1 cellular context compared by ENCODE assay signal in genomic region chr3:66463054-66463631, GRCh38.
TF ChIP-seq lines count a peak whose summit lies in the region.

No MANE protein-coding gene starts in this region.

TF ChIP-seq in HepG2, 621 proteins besides CTCF, POLR2A, EP300 and RAD21 (continued from another document and continues in another):
- TF ChIP-seq PATZ1 (CRISPR knock-in tag; IDR thresholded peaks at IDR 0.05) (peak; percentile 57; the same call in 1 of the 2 replicates), HMG20A (CRISPR knock-in tag; IDR thresholded peaks at IDR 0.05; ENCODE audit: borderline replicate concordance) (peak; percentile 64; the same call in 1 of the 2 replicates), TCF7 (IDR thresholded peaks at IDR 0.05; ENCODE audit: low read depth) (peak; percentile 53), ZNF724P (CRISPR knock-in tag; IDR thresholded peaks at IDR 0.05; ENCODE audit: borderline replicate concordance) (no peak), FOXJ3 (CRISPR knock-in tag; IDR thresholded peaks at IDR 0.05; ENCODE audit: borderline replicate concordance) (peak; percentile 91; the same call in 1 of the 2 replicates), SALL2 (CRISPR knock-in tag; IDR thresholded peaks at IDR 0.05) (peak; percentile 53; the same call in 1 of the 2 replicates), ATF4 (CRISPR knock-in tag; IDR thresholded peaks at IDR 0.05) (0 out of 4 replicates have a peak, but pooled peaks of 1 of the 2 experiments have one; percentile 29), TP53 (CRISPR knock-in tag; conservative IDR thresholded peaks at IDR 0.05) (0 out of 2 replicates have a peak, but pooled peaks have one; percentile 19), ERF (CRISPR knock-in tag; IDR thresholded peaks at IDR 0.05) (peak; percentile 61), ZNF629 (CRISPR knock-in tag; conservative IDR thresholded peaks at IDR 0.05) (0 out of 2 replicates have a peak, but pooled peaks have one; percentile 52), FOXP1 (IDR thresholded peaks at IDR 0.05) (no peak), FOXP1 (CRISPR knock-in tag; IDR thresholded peaks at IDR 0.05) (peak; percentile 80), ZNF292 (CRISPR knock-in tag; IDR thresholded peaks at IDR 0.05; ENCODE audit: borderline replicate concordance, low read depth) (peak; percentile 65; the same call in 1 of the 2 replicates), ZBTB26 (CRISPR knock-in tag; IDR thresholded peaks at IDR 0.05; ENCODE audit: borderline replicate concordance) (no peak), PCBP2 (optimal IDR thresholded peaks at IDR 0.05; ENCODE audit: low read depth, low read length, poor library complexity, severe bottlenecking) (no peak), HNF4A (CRISPR knock-in tag; IDR thresholded peaks at IDR 0.05) (peak; percentile 94), ZNF564 (CRISPR knock-in tag; IDR thresholded peaks at IDR 0.05) (peak; percentile 95), ZNF503 (CRISPR knock-in tag; IDR thresholded peaks at IDR 0.05) (peak; percentile 87; the same call in 1 of the 2 replicates), ZSCAN29 (CRISPR knock-in tag; conservative IDR thresholded peaks at IDR 0.05) (peak; percentile 99), JUNB (CRISPR knock-in tag; IDR thresholded peaks at IDR 0.05; ENCODE audit: borderline replicate concordance) (0 out of 2 replicates have a peak, but pooled peaks have one; percentile 33), TARDBP (CRISPR knock-in tag; IDR thresholded peaks at IDR 0.05) (0 out of 2 replicates have a peak, but pooled peaks have one; percentile 60), SP1 (IDR thresholded peaks at IDR 0.05) (no peak), SP1 (CRISPR knock-in tag; IDR thresholded peaks at IDR 0.05) (0 out of 2 replicates have a peak, but pooled peaks have one; percentile 14), ZFX (CRISPR knock-in tag; IDR thresholded peaks at IDR 0.05; ENCODE audit: low read depth) (0 out of 2 replicates have a peak, but pooled peaks have one; percentile 10), MBD4 (IDR thresholded peaks at IDR 0.05; ENCODE audit: borderline replicate concordance, low read length) (no peak), ZNF232 (CRISPR knock-in tag; IDR thresholded peaks at IDR 0.05; ENCODE audit: borderline replicate concordance) (peak; percentile 68; the same call in 1 of the 2 replicates), PPARG (CRISPR knock-in tag; conservative IDR thresholded peaks at IDR 0.05) (peak; percentile 82), ZNF124 (CRISPR knock-in tag; IDR thresholded peaks at IDR 0.05) (0 out of 2 replicates have a peak, but pooled peaks have one; percentile 39), ZBTB37 (CRISPR knock-in tag; IDR thresholded peaks at IDR 0.05) (no peak), SNAI1 (CRISPR knock-in tag; IDR thresholded peaks at IDR 0.05; ENCODE audit: borderline replicate concordance) (0 out of 2 replicates have a peak, but pooled peaks have one; percentile 60), ZNF18 (CRISPR knock-in tag; IDR thresholded peaks at IDR 0.05; ENCODE audit: insufficient replicate concordance) (peak; percentile 97), HNF1B (CRISPR knock-in tag; IDR thresholded peaks at IDR 0.05) (peak; percentile 43; the same call in 1 of the 2 replicates), ZNF574 (CRISPR knock-in tag; IDR thresholded peaks at IDR 0.05) (peak; percentile 21; the same call in 1 of the 2 replicates), ZZZ3 (CRISPR knock-in tag; IDR thresholded peaks at IDR 0.05; ENCODE audit: borderline replicate concordance) (no peak), TFDP1 (CRISPR knock-in tag; IDR thresholded peaks at IDR 0.05; ENCODE audit: borderline replicate concordance) (peak; percentile 24; the same call in 1 of the 2 replicates), CEBPB (IDR thresholded peaks at IDR 0.05; ENCODE audit: borderline replicate concordance, low read depth, low read length) (peak; percentile 78), NONO (IDR thresholded peaks at IDR 0.05) (no peak), NONO (CRISPR knock-in tag; conservative IDR thresholded peaks at IDR 0.05) (peak; percentile 67), KAT2B (IDR thresholded peaks at IDR 0.05; ENCODE audit: borderline replicate concordance, low read depth, low read length) (no peak), ZNF331 (CRISPR knock-in tag; IDR thresholded peaks at IDR 0.05) (peak; percentile 63; the same call in 1 of the 2 replicates), FOSL1 (CRISPR knock-in tag; IDR thresholded peaks at IDR 0.05; ENCODE audit: borderline replicate concordance) (peak; percentile 26; the same call in 1 of the 2 replicates), TBP (CRISPR knock-in tag; IDR thresholded peaks at IDR 0.05) (no peak), GFI1 (CRISPR knock-in tag; IDR thresholded peaks at IDR 0.05; ENCODE audit: borderline replicate concordance) (peak; percentile 65), IRF2 (CRISPR knock-in tag; IDR thresholded peaks at IDR 0.05) (peak; percentile 48; the same call in 1 of the 2 replicates), ASH2L (IDR thresholded peaks at IDR 0.05; ENCODE audit: insufficient read length, low read depth, low read length) (peak; percentile 18), ZNF616 (CRISPR knock-in tag; IDR thresholded peaks at IDR 0.05; ENCODE audit: low read depth) (no peak), SMC3 (IDR thresholded peaks at IDR 0.05; ENCODE audit: low read length) (peak; percentile 10; the same call in 1 of the 2 replicates), ZNF850 (CRISPR knock-in tag; conservative IDR thresholded peaks at IDR 0.05) (0 out of 2 replicates have a peak, but pooled peaks have one; percentile 59), ZBTB7A (CRISPR knock-in tag; IDR thresholded peaks at IDR 0.05) (no peak; the same call in 1 of the 2 replicates), ZNF136 (CRISPR knock-in tag; IDR thresholded peaks at IDR 0.05; ENCODE audit: low read depth) (no peak), CENPX (CRISPR knock-in tag; IDR thresholded peaks at IDR 0.05) (no peak), GABPA (IDR thresholded peaks at IDR 0.05; ENCODE audit: low read depth, low read length) (no peak), GABPA (CRISPR knock-in tag; IDR thresholded peaks at IDR 0.05; ENCODE audit: low read depth) (0 out of 2 replicates have a peak, but pooled peaks have one; percentile 7), PITX1 (CRISPR knock-in tag; IDR thresholded peaks at IDR 0.05) (peak; percentile 79), ZNF740 (CRISPR knock-in tag; IDR thresholded peaks at IDR 0.05) (0 out of 2 replicates have a peak, but pooled peaks have one; percentile 59)
